20 cellular contexts compared by ENCODE assay signal in genomic region chr4:41567186-41567585, GRCh38. TPM values are rescaled to one million over a fixed set of nuclear protein-coding genes. Genes with fewer than 3 reads are reported as not detected.
DNase-seq lines count a peak whose midpoint lies in the region; ATAC-seq, FAIRE-seq and TF ChIP-seq lines count a peak whose summit lies in the region.
"Had no signal": no experiment of that assay in that cellular context is flagged by ENCODE, and none has a peak within 500 bp of the region (broad histone marks: within the 10 kb centered on the region; RNA-seq: fewer than 3 reads in every experiment).

No MANE protein-coding gene starts in this region.

- TF ChIP-seq POLR2A in endothelial cell of umbilical vein (IDR thresholded peaks at IDR 0.05; ENCODE audit: low read depth, low read length) (no peak), gastrocnemius medialis (IDR thresholded peaks at IDR 0.05) (no peak)

- POLR2A ChIA-PET in HEK293 (lab: Yijun Ruan, JAX) = no interaction called here
- POLR2A ChIA-PET in endothelial cell of umbilical vein (lab: Charles Lee) = no interaction called here

- ATAC-seq in gastrocnemius medialis (no peak), HG03439 (IDR thresholded peaks at IDR 0.05; ENCODE audit: unreplicated experiment) (no peak), T-helper 17 cell (no peak), GM18511 (IDR thresholded peaks at IDR 0.05; ENCODE audit: unreplicated experiment) (no peak)
- ATAC-seq: HCT116 had no signal

- no peak overlapping the region for H3K4me2 ChIP-seq in endothelial cell of umbilical vein (ENCODE audit: insufficient read depth, low read length)

- H3K4me1 ChIP-seq in HEK293 (ENCODE audit: control insufficient read depth, insufficient read depth, low read length) (peaks cover 2% of the 10 kb centered on the region; the same call in 1 of the 2 replicates), endothelial cell of umbilical vein (ENCODE audit: control insufficient read depth, extremely low read depth, insufficient read depth, low read length) (no peaks in the 10 kb centered on the region), gastrocnemius medialis (peaks cover 64 to 84% of the 10 kb centered on the region in 2 donors)

- H3K9me3 ChIP-seq in HEK293 (ENCODE audit: control insufficient read depth, insufficient read depth, low read depth, low read length) (no peaks in the 10 kb centered on the region), endothelial cell of umbilical vein (replicated peaks; ENCODE audit: control insufficient read depth, insufficient read depth, low read length) (no peaks in the 10 kb centered on the region), gastrocnemius medialis (no peaks in the 10 kb centered on the region), T-helper 17 cell (ENCODE audit: control insufficient read depth, low read length, poor library complexity, severe bottlenecking) (no peaks in the 10 kb centered on the region)
- H3K9me3 ChIP-seq: Caco-2 had no signal

- FAIRE-seq in endothelial cell of umbilical vein (lab: Jason Lieb, UNC) = no peak
- FAIRE-seq: D721Med, HTR-8/SVneo had no signal

- H3K27me3 ChIP-seq in endothelial cell of umbilical vein (ENCODE audit: control insufficient read depth in 2 of 2, insufficient read depth in 2 of 2, low read length in 2 of 2) (peaks cover 30 to 34% of the 10 kb centered on the region in 2 experiments), gastrocnemius medialis (no peaks in the 10 kb centered on the region)

- DNase-seq in EH (ENCODE audit: low read depth) (peak; percentile 59), endothelial cell of umbilical vein (ENCODE audit: low read depth, low spot score) (peak; percentile 57), gastrocnemius medialis (no peak), T-helper 17 cell (no peak)
- DNase-seq: ACHN; AML-193; Caco-2; CD4-positive, alpha-beta T cell; GF-D8; GOT3; H7; IMR-90; KBM-7 had no signal

- H3K27ac ChIP-seq in HEK293 (ENCODE audit: extremely low read depth, low read depth, low read length) (no peak overlapping the region), endothelial cell of umbilical vein (ENCODE audit: insufficient read depth, low read depth, low read length) (no peak overlapping the region), gastrocnemius medialis (peak overlapping the region; percentile 75 to 87 (median 82))
- H3K27ac ChIP-seq: C4-2B had no signal

- in situ Hi-C loops in gastrocnemius medialis (cut with MboI; ENCODE audit: low sequenced_read_pairs in 4 of 4) = no loop called here

- no peaks in the 10 kb centered on the region for H3K27me3 Mint-ChIP-seq in T-helper 17 cell

- H2AFZ ChIP-seq in endothelial cell of umbilical vein (ENCODE audit: low read depth, low read length) = no peak overlapping the region

- dilution Hi-C loops in endothelial cell of umbilical vein (cut with MboI; ENCODE audit: extremely low pct_ligation_motif_present, low sequenced_read_pairs) = no loop called here

- H3K79me2 ChIP-seq in endothelial cell of umbilical vein (ENCODE audit: control insufficient read depth, insufficient read depth, low read length) = no peaks in the 10 kb centered on the region

- no peak overlapping the region for H3K9ac ChIP-seq in endothelial cell of umbilical vein (replicated peaks; ENCODE audit: extremely low read depth, insufficient read depth, low read length)

- no peaks in the 10 kb centered on the region for H3K9me1 ChIP-seq in endothelial cell of umbilical vein (replicated peaks; ENCODE audit: control insufficient read depth, extremely low read depth, insufficient read depth, low read length)

- H3K4me1 Mint-ChIP-seq in T-helper 17 cell = no peaks in the 10 kb centered on the region

- CTCF ChIA-PET in HEK293 (lab: Yijun Ruan, JAX) = no interaction called here
- CTCF ChIA-PET in endothelial cell of umbilical vein (lab: Charles Lee) = interaction anchor here (1.2 kb wide), 1 partner anchor 10 kb away, joined by 3 read pairs; no protein-coding TSS in a partner anchor

- no peaks in the 10 kb centered on the region for H3K36me3 Mint-ChIP-seq in T-helper 17 cell (ENCODE audit: low read depth)

- TF ChIP-seq CTCF in HEK293 (tag by site-specific recombination; IDR thresholded peaks at IDR 0.05) (no peak), endothelial cell of umbilical vein (IDR thresholded peaks at IDR 0.05; ENCODE audit: extremely low read depth in 1 of 2, insufficient read depth in 1 of 2, low read depth in 1 of 2, low read length in 2 of 2) (no peak), gastrocnemius medialis (IDR thresholded peaks at IDR 0.05 in 4 of 5, conservative IDR thresholded peaks at IDR 0.05 in 1 of 5) (no peak)

- BruUV-seq in endothelial cell of umbilical vein (replicated peaks; lab: Mats Ljungman, UMichigan) = no TSS peak

- no peaks in the 10 kb centered on the region for H4K20me1 ChIP-seq in endothelial cell of umbilical vein (replicated peaks; ENCODE audit: control insufficient read depth, extremely low read depth, insufficient read depth, low read length)

- no peak overlapping the region for H3K4me3 ChIP-seq in HEK293 (ENCODE audit: low read depth, low read length)
- no peak overlapping the region for H3K4me3 ChIP-seq in endothelial cell of umbilical vein (replicated peaks in 1 of 3; ENCODE audit: insufficient read depth in 1 of 3, low read depth in 1 of 3, low read length in 3 of 3)
- no peak overlapping the region for H3K4me3 ChIP-seq in gastrocnemius medialis

- H3K36me3 ChIP-seq in HEK293 (ENCODE audit: control insufficient read depth in 2 of 2, insufficient read depth in 1 of 2, low read length in 2 of 2) (no peaks in the 10 kb centered on the region), endothelial cell of umbilical vein (ENCODE audit: control insufficient read depth in 2 of 2, extremely low read depth in 1 of 2, insufficient read depth in 2 of 2, low read length in 2 of 2) (no peaks in the 10 kb centered on the region), gastrocnemius medialis (no peaks in the 10 kb centered on the region)

- no peak overlapping the region for H3K27ac Mint-ChIP-seq in T-helper 17 cell
- H3K27ac Mint-ChIP-seq: CD4-positive, alpha-beta T cell had no signal

- no peak overlapping the region for H3K4me3 Mint-ChIP-seq in T-helper 17 cell
- H3K4me3 Mint-ChIP-seq: CD4-positive, alpha-beta T cell had no signal

- intact Hi-C loops in endothelial cell of umbilical vein (cut with micrococcal nuclease) = no loop called here
- intact Hi-C loops in gastrocnemius medialis (cut with DNase I; ENCODE audit: low total_unique reads) = no loop called here

TF ChIP-seq in HEK293, 187 proteins besides CTCF, POLR2A, EP300 and RAD21:
- TF ChIP-seq GFI1B (tag by site-specific recombination; IDR thresholded peaks at IDR 0.05) = no peak
- TF ChIP-seq ZNF157 (tag by site-specific recombination; IDR thresholded peaks at IDR 0.05) = no peak
- no peak for TF ChIP-seq ZNF174 (tag by site-specific recombination; IDR thresholded peaks at IDR 0.05)
- TF ChIP-seq ZNF423 (tag by site-specific recombination; IDR thresholded peaks at IDR 0.05) = no peak
- no peak for TF ChIP-seq ZBTB44 (tag by site-specific recombination; IDR thresholded peaks at IDR 0.05)
- TF ChIP-seq ZNF211 (tag by site-specific recombination; IDR thresholded peaks at IDR 0.05; ENCODE audit: low read depth) = no peak
- TF ChIP-seq ZNF768 (tag by site-specific recombination; IDR thresholded peaks at IDR 0.05) = peak; percentile 46; the same call in 1 of the 2 replicates

TF ChIP-seq in endothelial cell of umbilical vein, 7 proteins besides CTCF, POLR2A, EP300 and RAD21:
- TF ChIP-seq MYC (IDR thresholded peaks at IDR 0.05; ENCODE audit: low read depth, low read length) = no peak
- no peak for TF ChIP-seq GATA2 (IDR thresholded peaks at IDR 0.05; ENCODE audit: insufficient read depth, insufficient read length, low read depth, low read length)
- TF ChIP-seq JUN (IDR thresholded peaks at IDR 0.05; ENCODE audit: borderline replicate concordance, insufficient read depth, insufficient read length, low read depth) = no peak
- TF ChIP-seq MAX (IDR thresholded peaks at IDR 0.05; ENCODE audit: insufficient read depth, insufficient read length) = no peak
TF ChIP-seq in endothelial cell of umbilical vein: peak in this region for 0.

RNA-seq across cellular contexts. Expression of gene LIMCH1, which starts 29.2 kb away (rescaled TPM):
- 18.6 and 32.8 TPM in 2 replicates for total RNA-seq in endothelial cell of umbilical vein
- polyA plus RNA-seq in endothelial cell of umbilical vein = 10.0 and 14.3 TPM in 2 replicates
- 8.1 and 8.4 TPM in 2 replicates for polyA plus RNA-seq in endothelial cell of umbilical vein (2011; cell fraction: cytosol; rRNA removed)
- polyA plus RNA-seq in endothelial cell of umbilical vein (2011; cell fraction: nucleus; rRNA removed) = 73.9 and 103 TPM in 2 replicates
- 5.1 and 6.4 TPM in 2 replicates for polyA plus RNA-seq in endothelial cell of umbilical vein (2012)
- polyA minus RNA-seq in endothelial cell of umbilical vein = 36.1 and 37.3 TPM in 2 replicates
- polyA minus RNA-seq in endothelial cell of umbilical vein (2011; cell fraction: cytosol; rRNA and poly(A)+ RNA removed) = 36.4 TPM
- 54.3 and 70.0 TPM in 2 replicates for polyA minus RNA-seq in endothelial cell of umbilical vein (2011; cell fraction: nucleus; rRNA and poly(A)+ RNA removed)
- 10 to 100 TPM; 36.2 to 71.4 (median 52.1) TPM for total RNA-seq in gastrocnemius medialis
- not detected for total RNA-seq in T-helper 17 cell
- total RNA-seq: CD4-positive, alpha-beta T cell had no signal

Comparison
In these comparisons a context has a peak if more than half of its experiments do, and no peak if none do; other contexts are left out.
1. DNase-seq: peak in EH (single experiment) and endothelial cell of umbilical vein (single experiment); none in gastrocnemius medialis (0 of 2) and T-helper 17 cell (0 of 3).
2. H3K27ac ChIP-seq: peak in gastrocnemius medialis (4 of 4); none in HEK293 (single experiment) and endothelial cell of umbilical vein (single experiment).
3. RNA of gene LIMCH1, which starts 29.2 kb away (total RNA-seq): 36.2 to 71.4 TPM in gastrocnemius medialis and 18.6 to 32.8 TPM in endothelial cell of umbilical vein; not detected in T-helper 17 cell; every median in the first group is over 10 times any median in the second.